In the genomic region with DNA sequence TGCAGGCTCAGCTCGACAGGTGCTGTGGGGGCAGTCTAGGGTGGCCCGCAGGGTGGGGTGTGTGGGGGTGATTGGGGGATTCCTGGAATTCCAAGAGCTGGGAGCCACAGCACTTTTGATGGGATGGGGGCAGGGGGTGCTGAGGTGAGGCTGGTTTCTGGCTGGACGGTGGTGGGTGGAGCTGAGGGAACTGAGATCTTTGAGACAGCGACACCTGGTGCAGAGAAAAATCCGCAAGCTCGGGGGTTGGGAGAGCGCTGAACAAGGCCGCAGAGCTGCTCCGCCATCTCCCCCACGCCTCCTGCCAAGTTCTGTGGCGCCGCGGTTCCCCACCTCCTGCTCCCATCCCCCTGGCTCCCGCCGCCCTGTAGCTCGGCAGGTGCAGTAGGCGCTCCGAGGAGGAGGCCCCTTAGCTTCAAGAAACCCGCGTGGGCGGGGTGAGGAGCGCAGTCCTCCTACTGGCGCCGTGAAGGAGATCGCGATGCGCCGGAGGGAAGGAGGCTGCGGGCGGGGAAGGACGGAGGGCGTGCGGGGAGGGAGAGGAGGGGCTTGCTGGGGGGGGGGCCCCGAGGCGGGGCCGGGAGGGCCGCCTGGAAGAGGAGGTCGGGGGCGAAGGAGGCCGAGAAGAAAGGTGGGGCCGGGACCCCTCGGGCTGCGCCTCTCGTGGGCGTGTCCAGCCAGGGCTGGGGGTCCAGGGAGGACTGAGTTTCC, we compare ENCODE assay signal across 8 cellular contexts. TPM values are rescaled to one million over a fixed set of nuclear protein-coding genes. Genes with fewer than 3 reads are reported as not detected.
DNase-seq lines count a peak whose midpoint lies in the region; ATAC-seq and FAIRE-seq lines count a peak whose summit lies in the region.

No MANE protein-coding gene starts in this region.

- intact Hi-C loops in aorta (cut with DNase I), result loop anchor here (2.0 to 10.0 kb wide), 7 partner anchors 38 to 1765 kb away; partner anchors contain the start of genes BRF1 (in 1 of the 2) and TMEM121 (in 1 of the 2)

- H3K9me3 Mint-ChIP-seq in T-helper 2 cell treated with Interferon-gamma antibody and Interleukin-4, amounts not matched to agents 5 μg/mL and 100 μg/mL, for 36 hours, result no peaks in the 10 kb centered on the region

- peaks cover 11% of the 10 kb centered on the region for H3K36me3 Mint-ChIP-seq in T-helper 2 cell treated with Interferon-gamma antibody and Interleukin-4, amounts not matched to agents 5 μg/mL and 100 μg/mL, for 36 hours (ENCODE audit: low read depth)

- H3K4me3 ChIP-seq in aorta (ENCODE audit: low read length in 2 of 2), result peak overlapping the region; percentile 15 to 30

- no peaks in the 10 kb centered on the region for H3K9me3 ChIP-seq in aorta (ENCODE audit: control insufficient read depth, low read length)

- ATAC-seq in aorta (ENCODE audit: low FRiP score), result peak; percentile 19
- no peak for ATAC-seq in HG02759 (IDR thresholded peaks at IDR 0.05; ENCODE audit: unreplicated experiment)

- no peaks in the 10 kb centered on the region for H3K4me1 ChIP-seq in aorta (ENCODE audit: control insufficient read depth in 1 of 2, insufficient read depth in 2 of 2, low read length in 2 of 2)

- H3K36me3 ChIP-seq in aorta (ENCODE audit: control insufficient read depth in 1 of 2, insufficient read depth in 2 of 2, low read length in 1 of 2), result no peaks in the 10 kb centered on the region

- 0 to 3% methylated on average over 40 to 45 of the region's 45 CpGs for WGBS in aorta, 2 donors

- H3K27ac ChIP-seq in angular gyrus (ENCODE audit: low read depth, low read length) (peak overlapping the region; percentile 91), aorta (ENCODE audit: low read depth in 1 of 2, low read length in 2 of 2) (peak overlapping the region in 1 of 2 donors; percentile 87)

- DNase-seq in GM18507 (ENCODE audit: extremely low spot score, insufficient read length, low read depth) (no peak), NCI-H2029 (lab: John Stamatoyannopoulos, UW) (peak; percentile 51), hepatic stellate cell (ENCODE audit: low spot score) (peak; percentile 84), renal cortical epithelial cell (ENCODE audit: low read depth) (peak; percentile 86), aorta (peak; percentile 92)
- DNase-seq in T-helper 2 cell treated with Interferon-gamma antibody and Interleukin-4, amounts not matched to agents 5 μg/mL and 100 μg/mL, for 36 hours (ENCODE audit: low spot score), result peak; percentile 84

- peak overlapping the region; percentile 84 for H3K4me3 Mint-ChIP-seq in T-helper 2 cell treated with Interferon-gamma antibody and Interleukin-4, amounts not matched to agents 5 μg/mL and 100 μg/mL, for 36 hours

- no peaks in the 10 kb centered on the region for H3K27me3 ChIP-seq in aorta (ENCODE audit: control insufficient read depth in 1 of 2, insufficient read depth in 2 of 2, low read length in 1 of 2)

- no peaks in the 10 kb centered on the region for H3K27me3 Mint-ChIP-seq in T-helper 2 cell treated with Interferon-gamma antibody and Interleukin-4, amounts not matched to agents 5 μg/mL and 100 μg/mL, for 36 hours (ENCODE audit: low read depth)

- peak; percentile 96 for FAIRE-seq in GM18507 (lab: Jason Lieb, UNC)

- peak overlapping the region; percentile 92 for H3K27ac Mint-ChIP-seq in T-helper 2 cell treated with Interferon-gamma antibody and Interleukin-4, amounts not matched to agents 5 μg/mL and 100 μg/mL, for 36 hours

- peaks cover 13% of the 10 kb centered on the region for H3K4me1 Mint-ChIP-seq in T-helper 2 cell treated with Interferon-gamma antibody and Interleukin-4, amounts not matched to agents 5 μg/mL and 100 μg/mL, for 36 hours (ENCODE audit: low read depth)

RNA-seq across cellular contexts. Expression of gene TEDC1, which starts 1.3 kb away (rescaled TPM):
- total RNA-seq in renal cortical epithelial cell, result 7.2 and 7.6 TPM in 2 replicates
- 10 to 100 TPM in 1 of 2 donors, 1 to 10 TPM in 1; 8.6 to 30.5 TPM for total RNA-seq in aorta
- 10 to 100 TPM in 1 of 2 donors, 1 to 10 TPM in 1; 9.6 to 33.8 TPM for polyA plus RNA-seq in aorta

RNA-seq across cellular contexts. Expression of gene CRIP1, which starts 3.1 kb away (rescaled TPM):
- total RNA-seq in renal cortical epithelial cell (0.87 and 12.2 TPM in 2 replicates), aorta (100 to 1,000 TPM; 229 to 236 TPM)
- 1,000 to 10,000 TPM in 1 of 2 donors, 100 to 1,000 TPM in 1; 740 to 1,123 TPM for polyA plus RNA-seq in aorta

RNA-seq across cellular contexts. Expression of gene CRIP2, which starts 15.1 kb away (rescaled TPM):
- total RNA-seq in renal cortical epithelial cell (76.6 and 206 TPM in 2 replicates), aorta (100 to 1,000 TPM; 267 to 352 TPM)
- polyA plus RNA-seq in aorta, result 100 to 1,000 TPM; 432 to 698 TPM

RNA-seq across cellular contexts. Expression of gene TMEM121, which starts 36.6 kb away (rescaled TPM):
- total RNA-seq in renal cortical epithelial cell, result 1.7 and 8.4 TPM in 2 replicates
- 1 to 10 TPM; 1.9 to 7.5 TPM for total RNA-seq in aorta
- polyA plus RNA-seq in aorta, result 1 to 10 TPM in 1 of 2 donors, under 1 TPM in 1; 0.75 to 4.2 TPM

Comparison
In these comparisons a context has a peak if more than half of its experiments do, and no peak if none do; other contexts are left out.
1. RNA of gene CRIP1, which starts 3.1 kb away (total RNA-seq): 229 to 236 TPM in aorta; 0.87 to 12.2 TPM in renal cortical epithelial cell; every median in the first group is over 10 times any median in the second.